Comparison of ENCODE assay signal across 1 cellular context in genomic region chr19:55451163-55451521, GRCh38.
A peak's percentile ranks its signal among the peaks of the same experiment; 100 is the strongest.
TF ChIP-seq lines count a peak whose summit lies in the region.

No MANE protein-coding gene starts in this region.

TF ChIP-seq in K562, 482 proteins besides CTCF, POLR2A, EP300 and RAD21:
- TF ChIP-seq ZNF75A (CRISPR knock-in tag; IDR thresholded peaks at IDR 0.05) (no peak), ZBTB7A (IDR thresholded peaks at IDR 0.05; ENCODE audit: borderline replicate concordance, control insufficient read depth, low read depth, low read length) (0 out of 2 replicates have a peak, but pooled peaks have one; percentile 60), MLLT1 (IDR thresholded peaks at IDR 0.05) (no peak)
